Comparison of ENCODE assay signal across 16 cellular contexts in the genomic region with DNA sequence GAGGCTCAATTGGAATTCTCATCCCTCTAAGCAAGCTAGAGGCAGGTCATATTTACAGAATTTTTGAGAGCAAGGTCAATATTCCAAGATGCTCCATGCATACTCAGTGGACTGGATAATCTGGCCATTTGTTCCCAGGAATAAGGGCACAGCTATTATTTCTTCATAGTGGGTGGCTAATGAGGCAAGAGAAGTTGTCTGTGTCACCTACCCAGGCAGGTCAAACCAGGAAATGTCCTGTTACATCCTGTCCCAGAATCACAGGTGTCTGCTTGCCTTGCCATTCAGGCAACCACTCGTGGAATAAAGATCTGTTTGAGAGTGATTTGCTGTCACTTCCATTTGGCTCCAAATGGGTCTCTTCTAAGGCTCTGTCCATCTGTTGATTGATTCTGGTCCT.
DNase-seq lines count a peak whose midpoint lies in the region; ATAC-seq, FAIRE-seq and TF ChIP-seq lines count a peak whose summit lies in the region.
"Had no signal": no experiment of that assay in that cellular context is flagged by ENCODE, and none has a peak within 500 bp of the region (broad histone marks: within the 10 kb centered on the region; RNA-seq: fewer than 3 reads in every experiment).

No MANE protein-coding gene starts in this region.

- FAIRE-seq in GM12878 (lab: Jason Lieb, UNC) = no peak
- FAIRE-seq: H54, HepG2, HTR-8/SVneo had no signal

- in situ Hi-C loops in GM12878 (cut with MboI) = no loop called here
- in situ Hi-C loops in gastrocnemius medialis (cut with MboI; ENCODE audit: low sequenced_read_pairs in 4 of 4) = no loop called here

- H3K27ac ChIP-seq in GM12878 (ENCODE audit: control insufficient read depth, insufficient read depth) = no peak overlapping the region
- no peak overlapping the region for H3K27ac ChIP-seq in gastrocnemius medialis
- H3K27ac ChIP-seq: KMS-11 had no signal

- SMC1A ChIA-PET in GM12878 (lab: Charles Lee; ENCODE audit: uncharacterized antibody, unreplicated experiment) = interaction anchor here (0.7 to 3.1 kb wide), 10 partner anchors 9 to 88 kb away, joined by 3 to 14 read pairs (median 4); no protein-coding TSS in a partner anchor

- peaks cover 27% of the 10 kb centered on the region for H3K4me1 Mint-ChIP-seq in glutamatergic neuron (ENCODE audit: low read depth, unreplicated experiment)
- H3K4me1 Mint-ChIP-seq: CD4-positive, alpha-beta memory T cell had no signal

- RAD21 ChIA-PET in GM12878 (lab: Charles Lee; ENCODE audit: unreplicated experiment) = interaction anchor here (0.6 to 2.1 kb wide), 7 partner anchors 13 to 212 kb away, joined by 3 to 6 read pairs (median 3); no protein-coding TSS in a partner anchor

- peak overlapping the region; percentile 39 for H3K27ac Mint-ChIP-seq in glutamatergic neuron (ENCODE audit: unreplicated experiment)
- H3K27ac Mint-ChIP-seq: CD4-positive, alpha-beta memory T cell had no signal

- H3K9me3 Mint-ChIP-seq in glutamatergic neuron (ENCODE audit: unreplicated experiment) = peaks cover 2% of the 10 kb centered on the region

- CTCF ChIA-PET in GM12878 (lab: Yijun Ruan, JAX) = interaction anchor here (1.4 kb wide), 1 partner anchor 12 kb away, joined by 4 read pairs; no protein-coding TSS in a partner anchor

- TF ChIP-seq POLR2A in GM12878 (IDR thresholded peaks at IDR 0.05; ENCODE audit: low read depth, low read length) (no peak), gastrocnemius medialis (IDR thresholded peaks at IDR 0.05) (no peak)

- WGBS in GM12878 (ENCODE audit: insufficient coverage, insufficient replicate concordance, low lambda C conversion rate, missing lambda C conversion rate) = 0% methylated on average over 1 of the region's 1 CpG

- BruUV-seq in GM12878 (replicated peaks; lab: Mats Ljungman, UMichigan) = no TSS peak

- H3K4me3 Mint-ChIP-seq in glutamatergic neuron (ENCODE audit: unreplicated experiment) = peak overlapping the region; percentile 20
- H3K4me3 Mint-ChIP-seq: CD4-positive, alpha-beta memory T cell had no signal

- no peaks in the 10 kb centered on the region for H3K4me1 ChIP-seq in GM12878 (ENCODE audit: control insufficient read depth, insufficient read depth, low read length)
- no peaks in the 10 kb centered on the region for H3K4me1 ChIP-seq in gastrocnemius medialis

- TF ChIP-seq CTCF in GM12878 (IDR thresholded peaks at IDR 0.05 in 2 of 3, conservative IDR thresholded peaks at IDR 0.05 in 1 of 3; ENCODE audit: control insufficient read depth in 2 of 3, extremely low read depth in 1 of 3, insufficient read depth in 1 of 3, low read depth in 3 of 3, low read length in 3 of 3) = no peak
- no peak for TF ChIP-seq CTCF in glutamatergic neuron (IDR thresholded peaks at IDR 0.05; ENCODE audit: partially characterized antibody, unreplicated experiment)
- TF ChIP-seq CTCF in gastrocnemius medialis (IDR thresholded peaks at IDR 0.05 in 4 of 5, conservative IDR thresholded peaks at IDR 0.05 in 1 of 5) = no peak

- no peaks in the 10 kb centered on the region for H3K9me3 ChIP-seq in GM12878 (replicated peaks; ENCODE audit: control insufficient read depth, insufficient read depth, low read length)
- H3K9me3 ChIP-seq in gastrocnemius medialis = no peaks in the 10 kb centered on the region

- peaks cover 3% of the 10 kb centered on the region for H3K27me3 Mint-ChIP-seq in glutamatergic neuron (ENCODE audit: unreplicated experiment)
- H3K27me3 Mint-ChIP-seq: CD4-positive, alpha-beta memory T cell had no signal

- no peaks in the 10 kb centered on the region for H3K36me3 Mint-ChIP-seq in glutamatergic neuron (ENCODE audit: unreplicated experiment)
- H3K36me3 Mint-ChIP-seq: CD4-positive, alpha-beta memory T cell had no signal

- peak; percentile 21 for DNase-seq in DMS53 (lab: John Stamatoyannopoulos, UW)
- no peak for DNase-seq in DMS53 treated with DMSO at 0.1 percent for 48 hours (lab: John Stamatoyannopoulos, UW; ENCODE audit: unreplicated experiment)
- no peak for DNase-seq in GM12878 (ENCODE audit: low read depth, low spot score)
- DNase-seq in glutamatergic neuron = no peak
- DNase-seq in retina = peak; percentile 31
- DNase-seq in gastrocnemius medialis = no peak
- DNase-seq: ACHN; C1 segment of cervical spinal cord; CD4-positive, alpha-beta memory T cell had no signal

- H3K36me3 ChIP-seq in GM12878 (ENCODE audit: control insufficient read depth in 2 of 2, insufficient read depth in 2 of 2, low read length in 1 of 2) = no peaks in the 10 kb centered on the region
- no peaks in the 10 kb centered on the region for H3K36me3 ChIP-seq in gastrocnemius medialis

- intact Hi-C loops in GM12878 (cut with micrococcal nuclease; ENCODE audit: unreplicated experiment) (no loop called here), gastrocnemius medialis (cut with DNase I; ENCODE audit: low total_unique reads) (no loop called here)

- peak; percentile 37 for ATAC-seq in GM12878
- ATAC-seq in gastrocnemius medialis = no peak
- no peak for ATAC-seq in GM19328 (IDR thresholded peaks at IDR 0.05; ENCODE audit: unreplicated experiment)
- ATAC-seq in GM21367 (IDR thresholded peaks at IDR 0.05; ENCODE audit: unreplicated experiment) = no peak
- ATAC-seq: HCT116, HepG2 had no signal

- no peak overlapping the region for H3K9ac ChIP-seq in GM12878 (ENCODE audit: control insufficient read depth, insufficient read depth, low read length)
- H3K9ac ChIP-seq: KMS-11 had no signal

- H3K4me2 ChIP-seq in GM12878 (ENCODE audit: control insufficient read depth, insufficient read depth) = no peak overlapping the region
- H3K4me2 ChIP-seq: KMS-11 had no signal

- H3K27me3 ChIP-seq in GM12878 (replicated peaks in 1 of 2; ENCODE audit: control insufficient read depth in 2 of 2, insufficient read depth in 2 of 2, low read length in 1 of 2) (no peaks in the 10 kb centered on the region), gastrocnemius medialis (no peaks in the 10 kb centered on the region)

- no peaks in the 10 kb centered on the region for H3K79me2 ChIP-seq in GM12878 (ENCODE audit: control insufficient read depth, insufficient read depth, low read length)

- no peak for TF ChIP-seq EP300 in GM12878 (IDR thresholded peaks at IDR 0.05; ENCODE audit: borderline replicate concordance in 1 of 2, control insufficient read depth in 1 of 2, low read depth in 2 of 2, low read length in 2 of 2)

- POLR2A ChIA-PET in GM12878 (lab: Charles Lee) = interaction anchor here (0.8 to 1.0 kb wide), 2 partner anchors 12 to 18 kb away, joined by 3 to 6 read pairs; no protein-coding TSS in a partner anchor

- H4K20me1 ChIP-seq in GM12878 (ENCODE audit: control insufficient read depth, insufficient read depth) = no peaks in the 10 kb centered on the region

- H3K4me3 ChIP-seq in GM12878 (no peak overlapping the region), gastrocnemius medialis (no peak overlapping the region)

- no peak for TF ChIP-seq RAD21 in GM12878 (IDR thresholded peaks at IDR 0.05; ENCODE audit: insufficient read depth, low read depth, low read length)

- H2AFZ ChIP-seq in GM12878 (ENCODE audit: control insufficient read depth, low read depth, low read length) = no peak overlapping the region

TF ChIP-seq in GM12878, 131 proteins besides CTCF, POLR2A, EP300 and RAD21:
- TF ChIP-seq, protein P1, sequence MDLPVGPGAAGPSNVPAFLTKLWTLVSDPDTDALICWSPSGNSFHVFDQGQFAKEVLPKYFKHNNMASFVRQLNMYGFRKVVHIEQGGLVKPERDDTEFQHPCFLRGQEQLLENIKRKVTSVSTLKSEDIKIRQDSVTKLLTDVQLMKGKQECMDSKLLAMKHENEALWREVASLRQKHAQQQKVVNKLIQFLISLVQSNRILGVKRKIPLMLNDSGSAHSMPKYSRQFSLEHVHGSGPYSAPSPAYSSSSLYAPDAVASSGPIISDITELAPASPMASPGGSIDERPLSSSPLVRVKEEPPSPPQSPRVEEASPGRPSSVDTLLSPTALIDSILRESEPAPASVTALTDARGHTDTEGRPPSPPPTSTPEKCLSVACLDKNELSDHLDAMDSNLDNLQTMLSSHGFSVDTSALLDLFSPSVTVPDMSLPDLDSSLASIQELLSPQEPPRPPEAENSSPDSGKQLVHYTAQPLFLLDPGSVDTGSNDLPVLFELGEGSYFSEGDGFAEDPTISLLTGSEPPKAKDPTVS (IDR thresholded peaks at IDR 0.05; ENCODE audit: low read depth, low read length) = no peak
- no peak for TF ChIP-seq NFXL1 (IDR thresholded peaks at IDR 0.05; ENCODE audit: borderline replicate concordance)
- no peak for TF ChIP-seq SMAD1 (IDR thresholded peaks at IDR 0.05; ENCODE audit: low read depth, partially characterized antibody)
- TF ChIP-seq HDGF (IDR thresholded peaks at IDR 0.05) = no peak

Comparison
In these comparisons a context has a peak if more than half of its experiments do, and no peak if none do; other contexts are left out.
1. DNase-seq: peak in DMS53 (single experiment) and retina (single experiment); none in DMS53 treated with DMSO at 0.1 percent for 48 hours (single experiment), GM12878 (single experiment), glutamatergic neuron (single experiment) and gastrocnemius medialis (0 of 2).